Comparison of ENCODE assay signal across 1 cellular context in genomic region chr2:232367591-232368233, GRCh38.
TF ChIP-seq lines count a peak whose summit lies in the region.

No MANE protein-coding gene starts in this region.

TF ChIP-seq in WTC11, 78 proteins besides CTCF, POLR2A, EP300 and RAD21 (continued from another document):
- TF ChIP-seq FOXP4 (CRISPR knock-in tag; IDR thresholded peaks at IDR 0.05), result 0 out of 2 replicates have a peak, but pooled peaks have one; percentile 11
- no peak for TF ChIP-seq MXD4 (CRISPR knock-in tag; IDR thresholded peaks at IDR 0.05; ENCODE audit: borderline replicate concordance)
- no peak for TF ChIP-seq ATF2 (CRISPR knock-in tag; IDR thresholded peaks at IDR 0.05; ENCODE audit: borderline replicate concordance, low read depth)
- no peak for TF ChIP-seq ATF3 (CRISPR knock-in tag; conservative IDR thresholded peaks at IDR 0.05)
